In genomic region chr15:64901914-64902313, GRCh38 we compare ENCODE assay signal across 24 cellular contexts. TPM values are rescaled to one million over a fixed set of nuclear protein-coding genes. Genes with fewer than 3 reads are reported as not detected.
DNase-seq lines count a peak whose midpoint lies in the region; ATAC-seq lines count a peak whose summit lies in the region.
"Had no signal": no experiment of that assay in that cellular context is flagged by ENCODE, and none has a peak within 500 bp of the region (broad histone marks: within the 10 kb centered on the region; RNA-seq: fewer than 3 reads in every experiment).

No MANE protein-coding gene starts in this region.

- peaks cover 26% of the 10 kb centered on the region for H3K4me1 Mint-ChIP-seq in activated T-helper 17 cell treated with anti-CD3 and anti-CD28 coated beads, Interleukin-2, amount 50 U/mL, for 72 hours
- H3K4me1 Mint-ChIP-seq in natural killer cell treated with Interleukin-12 subunit alpha and Interleukin-12 subunit beta and Interleukin-15 and Interleukin-18, amount 100 ng/mL, for 72 hours (ENCODE audit: low read depth in 2 of 2): peaks cover 37 to 46% of the 10 kb centered on the region in 2 donors

- no peaks in the 10 kb centered on the region for H3K27me3 Mint-ChIP-seq in activated T-helper 17 cell treated with anti-CD3 and anti-CD28 coated beads, Interleukin-2, amount 50 U/mL, for 72 hours
- H3K27me3 Mint-ChIP-seq in natural killer cell treated with Interleukin-12 subunit alpha and Interleukin-12 subunit beta and Interleukin-15 and Interleukin-18, amount 100 ng/mL, for 72 hours: no peaks in the 10 kb centered on the region
- H3K27me3 Mint-ChIP-seq: activated naive CD8-positive, alpha-beta T cell had no signal

- DNase-seq in SKM-1 treated with dmso at 0.1 percent for 144 hours (lab: John Stamatoyannopoulos, UW; ENCODE audit: unreplicated experiment): peak; percentile 46
- DNase-seq in SKM-1 (lab: John Stamatoyannopoulos, UW; ENCODE audit: unreplicated experiment): no peak
- DNase-seq in Jurkat, Clone E6-1 (ENCODE audit: low read depth, low spot score): peak; percentile 76
- no peak for DNase-seq in natural killer cell treated with Interleukin-12 subunit alpha and Interleukin-12 subunit beta and Interleukin-15 and Interleukin-18, amount 100 ng/mL, for 72 hours (ENCODE audit: low spot score)
- DNase-seq in stimulated activated CD4-positive, alpha-beta T cell treated with anti-CD3 and anti-CD28 coated beads, Interleukin-15, amount 100 ng/mL, for 24 hours: no peak
- DNase-seq: activated CD4-positive, alpha-beta T cell treated with anti-CD3 and anti-CD28 coated beads, Interleukin-2, amount 50 U/mL, for 48 hours; activated T-cell treated with anti-CD3 and anti-CD28 coated beads, Interleukin-2, amount 50 U/mL, for 48 hours; BE2C; colonic mucosa; glutamatergic neuron; left colon; midbrain; NCI-H1436; NCI-H2171; NCI-H526; stimulated activated CD4-positive, alpha-beta T cell treated with anti-CD3 and anti-CD28 coated beads, Interleukin-4, amount 100 ng/mL, for 4 hours; SW 1271; upper lobe of right lung had no signal

- ATAC-seq in activated T-helper 17 cell treated with anti-CD3 and anti-CD28 coated beads, Interleukin-2, amount 50 U/mL, for 72 hours (replicated peaks): peak; percentile 76
- peak in 1 of 2 donors; percentile 44 for ATAC-seq in natural killer cell treated with Interleukin-12 subunit alpha and Interleukin-12 subunit beta and Interleukin-15 and Interleukin-18, amount 100 ng/mL, for 72 hours
- no peak for ATAC-seq in GM21515 (IDR thresholded peaks at IDR 0.05; ENCODE audit: unreplicated experiment)
- ATAC-seq in HG03139 (IDR thresholded peaks at IDR 0.05; ENCODE audit: unreplicated experiment): no peak
- ATAC-seq: left colon, upper lobe of right lung had no signal

- H3K4me3 Mint-ChIP-seq in activated T-helper 17 cell treated with anti-CD3 and anti-CD28 coated beads, Interleukin-2, amount 50 U/mL, for 72 hours: peak overlapping the region; percentile 34
- H3K4me3 Mint-ChIP-seq in natural killer cell treated with Interleukin-12 subunit alpha and Interleukin-12 subunit beta and Interleukin-15 and Interleukin-18, amount 100 ng/mL, for 72 hours: no peak overlapping the region
- H3K4me3 Mint-ChIP-seq: activated naive CD8-positive, alpha-beta T cell; brain had no signal

- H3K36me3 Mint-ChIP-seq in activated T-helper 17 cell treated with anti-CD3 and anti-CD28 coated beads, Interleukin-2, amount 50 U/mL, for 72 hours (ENCODE audit: low read depth): no peaks in the 10 kb centered on the region
- H3K36me3 Mint-ChIP-seq in natural killer cell treated with Interleukin-12 subunit alpha and Interleukin-12 subunit beta and Interleukin-15 and Interleukin-18, amount 100 ng/mL, for 72 hours: peaks cover 6% of the 10 kb centered on the region

- no peak overlapping the region for H3K4me3 ChIP-seq in Jurkat, Clone E6-1 (ENCODE audit: low read length)
- H3K4me3 ChIP-seq: colonic mucosa, smooth muscle cell, upper lobe of right lung had no signal

- H3K9me3 Mint-ChIP-seq in activated T-helper 17 cell treated with anti-CD3 and anti-CD28 coated beads, Interleukin-2, amount 50 U/mL, for 72 hours: peaks cover 5% of the 10 kb centered on the region
- H3K9me3 Mint-ChIP-seq in natural killer cell treated with Interleukin-12 subunit alpha and Interleukin-12 subunit beta and Interleukin-15 and Interleukin-18, amount 100 ng/mL, for 72 hours: peaks cover 3% of the 10 kb centered on the region

- H3K27ac Mint-ChIP-seq in activated T-helper 17 cell treated with anti-CD3 and anti-CD28 coated beads, Interleukin-2, amount 50 U/mL, for 72 hours: peak overlapping the region; percentile 10
- H3K27ac Mint-ChIP-seq in natural killer cell treated with Interleukin-12 subunit alpha and Interleukin-12 subunit beta and Interleukin-15 and Interleukin-18, amount 100 ng/mL, for 72 hours: peak overlapping the region; percentile 46 to 61
- H3K27ac Mint-ChIP-seq: activated naive CD8-positive, alpha-beta T cell; brain had no signal

RNA-seq across cellular contexts. Expression of gene ANKDD1A, which starts 9.8 kb away (rescaled TPM):
- polyA plus RNA-seq in Jurkat, Clone E6-1 (2012; ENCODE audit: insufficient read depth, insufficient read length): 1.2 TPM
- 10 to 100 TPM in 1 of 2 donors, 1 to 10 TPM in 1; 4.3 to 10.1 TPM for total RNA-seq in activated T-helper 17 cell treated with anti-CD3 and anti-CD28 coated beads, Interleukin-2, amount 50 U/mL, for 72 hours
- total RNA-seq in natural killer cell treated with Interleukin-12 subunit alpha and Interleukin-12 subunit beta and Interleukin-15 and Interleukin-18, amount 100 ng/mL, for 72 hours: 1 to 10 TPM; 3.1 to 5.0 TPM

Comparison
In these comparisons a context has a peak if more than half of its experiments do, and no peak if none do; other contexts are left out.
1. DNase-seq: peak in SKM-1 treated with dmso at 0.1 percent for 144 hours (single experiment) and Jurkat, Clone E6-1 (single experiment); none in SKM-1 (single experiment), natural killer cell treated with Interleukin-12 subunit alpha and Interleukin-12 subunit beta and Interleukin-15 and Interleukin-18, amount 100 ng/mL, for 72 hours (single experiment) and stimulated activated CD4-positive, alpha-beta T cell treated with anti-CD3 and anti-CD28 coated beads, Interleukin-15, amount 100 ng/mL, for 24 hours (single experiment).